ENCODE assay signal across 22 cellular contexts in the genomic region with DNA sequence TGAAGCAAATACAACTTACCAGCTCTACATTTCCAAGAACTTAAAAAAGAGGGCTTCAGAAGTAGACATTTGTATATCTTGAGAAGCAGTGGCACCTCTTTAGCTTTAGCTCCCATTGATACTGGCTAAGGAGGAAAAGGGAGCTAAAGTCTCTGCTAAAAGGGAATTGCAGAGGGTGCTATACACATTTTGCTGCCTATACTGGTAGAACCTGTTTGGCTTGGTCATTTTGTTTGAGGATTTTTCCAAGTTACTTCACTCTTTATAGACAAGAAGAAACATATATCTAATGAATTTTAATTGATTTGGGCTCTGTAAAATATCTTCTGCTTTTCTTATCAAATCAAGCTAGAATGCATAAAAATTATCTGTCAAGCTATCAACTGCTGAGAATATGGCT. TPM values are rescaled to one million over a fixed set of nuclear protein-coding genes. Genes with fewer than 3 reads are reported as not detected.
DNase-seq lines count a peak whose midpoint lies in the region; ATAC-seq and TF ChIP-seq lines count a peak whose summit lies in the region.
"Had no signal": no experiment of that assay in that cellular context is flagged by ENCODE, and none has a peak within 500 bp of the region (broad histone marks: within the 10 kb centered on the region; RNA-seq: fewer than 3 reads in every experiment).

No MANE protein-coding gene starts in this region.

- H3K4me2 ChIP-seq in PC-3 (ENCODE audit: low read length) (peak overlapping the region; percentile 19), GM23338 (no peak overlapping the region)

- DNase-seq in HPDE6-E6E7 (ENCODE audit: extremely low spot score) (peak; percentile 21), PC-3 (peak; percentile 56), mesothelial cell of epicardium (ENCODE audit: low spot score in 2 of 2, unreplicated experiment in 2 of 2) (no peak), GM23338 (ENCODE audit: low spot score) (no peak), GM19240 (ENCODE audit: insufficient read length, low spot score) (no peak)
- no peak for DNase-seq in activated CD8-positive, alpha-beta T cell treated with anti-CD3 and anti-CD28 coated beads, Interleukin-2, amount 10 ng/mL, durations not matched to agents 7 days and 5 days
- DNase-seq: BE2C, DMS79 treated with DMSO at 0.1 percent for 48 hours, Kasumi-1, MG63, NCI-H1048, NCI-H1417 treated with DMSO at 0.1 percent for 48 hours, NCI-H187, NCI-H2107, NCI-H2227 treated with DMSO at 0.1 percent for 48 hours, NCI-H510A treated with DMSO at 0.1 percent for 48 hours, NCI-H82 had no signal

- CTCF ChIA-PET in PC-3 (lab: Charles Lee): no interaction called here
- CTCF ChIA-PET in activated CD8-positive, alpha-beta T cell treated with anti-CD3 and anti-CD28 coated beads, Interleukin-2, amount 10 ng/mL, durations not matched to agents 7 days and 5 days (lab: Charles Lee): interaction anchor here (0.8 to 1.3 kb wide), 2 partner anchors 12 to 16 kb away, joined by 3 read pairs; no protein-coding TSS in a partner anchor

- H3K27ac Mint-ChIP-seq in mesothelial cell of epicardium (peak overlapping the region; percentile 18), GM23338 (no peak overlapping the region)
- no peak overlapping the region for H3K27ac Mint-ChIP-seq in activated CD8-positive, alpha-beta T cell treated with anti-CD3 and anti-CD28 coated beads, Interleukin-2, amount 10 ng/mL, durations not matched to agents 7 days and 5 days

- ATAC-seq in PC-3 (no peak), esophagus mucosa (peak; percentile 81), GM23338 (no peak), HG02588 (IDR thresholded peaks at IDR 0.05; ENCODE audit: unreplicated experiment) (no peak)
- ATAC-seq in activated CD8-positive, alpha-beta T cell treated with anti-CD3 and anti-CD28 coated beads, Interleukin-2, amount 10 ng/mL, durations not matched to agents 7 days and 5 days: no peak
- ATAC-seq: HCT116, Right ventricle myocardium inferior had no signal

- no peaks in the 10 kb centered on the region for H3K27me3 Mint-ChIP-seq in mesothelial cell of epicardium (ENCODE audit: low read depth)
- no peaks in the 10 kb centered on the region for H3K27me3 Mint-ChIP-seq in activated CD8-positive, alpha-beta T cell treated with anti-CD3 and anti-CD28 coated beads, Interleukin-2, amount 10 ng/mL, durations not matched to agents 7 days and 5 days (ENCODE audit: low read depth)
- H3K27me3 Mint-ChIP-seq in GM23338 (ENCODE audit: insufficient read depth, low read depth, poor library complexity): no peaks in the 10 kb centered on the region

- no peaks in the 10 kb centered on the region; the same call in 1 of the 2 replicates for H4K20me1 ChIP-seq in PC-3 (ENCODE audit: low read length)
- no peaks in the 10 kb centered on the region for H4K20me1 ChIP-seq in GM23338 (replicated peaks; ENCODE audit: insufficient read depth)

- no peak overlapping the region for H3K9ac ChIP-seq in PC-3 (ENCODE audit: low read length)

- peaks cover 46% of the 10 kb centered on the region for H3K4me1 ChIP-seq in PC-3 (ENCODE audit: insufficient read depth, low read length)
- H3K4me1 ChIP-seq in GM23338 (ENCODE audit: insufficient read depth): peaks cover 14% of the 10 kb centered on the region
- H3K4me1 ChIP-seq: BE2C, SJSA1 had no signal

- intact Hi-C loops in PC-3 (cut with micrococcal nuclease): no loop called here

- H3K27me3 ChIP-seq in PC-3 (ENCODE audit: low read length): no peaks in the 10 kb centered on the region
- H3K27me3 ChIP-seq in GM23338 (ENCODE audit: insufficient read depth): no peaks in the 10 kb centered on the region
- H3K27me3 ChIP-seq: BE2C, MG63, SJSA1 had no signal

- H3K36me3 Mint-ChIP-seq in mesothelial cell of epicardium (peaks cover 47% of the 10 kb centered on the region), GM23338 (ENCODE audit: low read depth) (peaks cover 41% of the 10 kb centered on the region)
- peaks cover 17% of the 10 kb centered on the region for H3K36me3 Mint-ChIP-seq in activated CD8-positive, alpha-beta T cell treated with anti-CD3 and anti-CD28 coated beads, Interleukin-2, amount 10 ng/mL, durations not matched to agents 7 days and 5 days (ENCODE audit: low read depth)

- H3K4me3 Mint-ChIP-seq in mesothelial cell of epicardium (no peak overlapping the region), GM23338 (no peak overlapping the region)
- no peak overlapping the region for H3K4me3 Mint-ChIP-seq in activated CD8-positive, alpha-beta T cell treated with anti-CD3 and anti-CD28 coated beads, Interleukin-2, amount 10 ng/mL, durations not matched to agents 7 days and 5 days

- peaks cover 42% of the 10 kb centered on the region for H3K9me3 Mint-ChIP-seq in mesothelial cell of epicardium
- peaks cover 46% of the 10 kb centered on the region for H3K9me3 Mint-ChIP-seq in activated CD8-positive, alpha-beta T cell treated with anti-CD3 and anti-CD28 coated beads, Interleukin-2, amount 10 ng/mL, durations not matched to agents 7 days and 5 days (ENCODE audit: insufficient read depth)
- H3K9me3 Mint-ChIP-seq in GM23338: peaks cover 27% of the 10 kb centered on the region

- no peaks in the 10 kb centered on the region for H3F3A ChIP-seq in PC-3 (ENCODE audit: low read length, unreplicated experiment)
- H3F3A ChIP-seq in GM23338 (replicated peaks; ENCODE audit: low read depth): no peaks in the 10 kb centered on the region

- TF ChIP-seq CTCF in PC-3 (conservative IDR thresholded peaks at IDR 0.05; ENCODE audit: low read depth, low read length) (no peak), mesothelial cell of epicardium (IDR thresholded peaks at IDR 0.05; ENCODE audit: unreplicated experiment) (no peak), GM23338 (conservative IDR thresholded peaks at IDR 0.05; ENCODE audit: low read depth in 2 of 2) (no peak)

- POLR2A ChIA-PET in PC-3 (lab: Charles Lee; ENCODE audit: unreplicated experiment): interaction anchor here (0.6 kb wide), 1 partner anchor 12 kb away, joined by 3 read pairs; no protein-coding TSS in a partner anchor
- POLR2A ChIA-PET in activated CD8-positive, alpha-beta T cell treated with anti-CD3 and anti-CD28 coated beads, Interleukin-2, amount 10 ng/mL, durations not matched to agents 7 days and 5 days (lab: Charles Lee): no interaction called here

- H3K36me3 ChIP-seq in PC-3 (ENCODE audit: low read depth, low read length): peaks cover 15% of the 10 kb centered on the region; the same call in 1 of the 2 replicates
- H3K36me3 ChIP-seq in GM23338 (ENCODE audit: insufficient read depth): no peaks in the 10 kb centered on the region
- H3K36me3 ChIP-seq: BE2C, MG63 had no signal

- H3K27ac ChIP-seq in PC-3 (ENCODE audit: low read length) (no peak overlapping the region), GM23338 (ENCODE audit: low read depth) (no peak overlapping the region)
- H3K27ac ChIP-seq: SJSA1 had no signal

- H3K79me2 ChIP-seq in PC-3 (ENCODE audit: low read length): peaks cover 56% of the 10 kb centered on the region
- H3K79me2 ChIP-seq in GM23338 (replicated peaks; ENCODE audit: insufficient read depth): peaks cover 99% of the 10 kb centered on the region

- BruUV-seq in PC-3 (replicated peaks; lab: Mats Ljungman, UMichigan): no TSS peak

- H3K9me2 ChIP-seq in PC-3 (replicated peaks; ENCODE audit: low read length): no peaks in the 10 kb centered on the region
- H3K9me2 ChIP-seq in GM23338 (ENCODE audit: insufficient read depth): no peaks in the 10 kb centered on the region

- H3K4me3 ChIP-seq in PC-3 (ENCODE audit: low read length): no peak overlapping the region
- no peak overlapping the region for H3K4me3 ChIP-seq in GM23338
- H3K4me3 ChIP-seq: MG63, SJSA1 had no signal

- H2AFZ ChIP-seq in PC-3 (ENCODE audit: low read length): no peak overlapping the region
- H2AFZ ChIP-seq in GM23338: no peak overlapping the region

- H3K4me1 Mint-ChIP-seq in mesothelial cell of epicardium (peaks cover 23% of the 10 kb centered on the region), GM23338 (peaks cover 18% of the 10 kb centered on the region)
- peaks cover 3% of the 10 kb centered on the region for H3K4me1 Mint-ChIP-seq in activated CD8-positive, alpha-beta T cell treated with anti-CD3 and anti-CD28 coated beads, Interleukin-2, amount 10 ng/mL, durations not matched to agents 7 days and 5 days (ENCODE audit: low read depth)

- no peaks in the 10 kb centered on the region for H3K9me3 ChIP-seq in PC-3 (ENCODE audit: low read length)
- H3K9me3 ChIP-seq: BE2C, MG63 had no signal

RNA-seq across cellular contexts. Expression of a gene that starts 11.8 kb away (rescaled TPM):
- total RNA-seq in PC-3 (2014; rRNA removed): 24.5 and 28.0 TPM in 2 replicates
- 37.5 TPM for total RNA-seq in esophagus mucosa
- total RNA-seq in mesothelial cell of epicardium: 76.1 to 81.5 TPM (median 78.5 TPM) in 3 replicates
- total RNA-seq in activated CD8-positive, alpha-beta T cell treated with anti-CD3 and anti-CD28 coated beads, Interleukin-2, amount 10 ng/mL, durations not matched to agents 7 days and 5 days: 10 to 100 TPM; 20.5 to 20.8 TPM
- 79.1 and 85.8 TPM in 2 replicates for total RNA-seq in GM23338 (2014; rRNA removed; shearing (Covaris generic))
- polyA plus RNA-seq in GM23338 (2016; fragmentation: Nextera tagmentation; extraction: Ambion mirVana): 72.0 and 76.6 TPM in 2 replicates

Comparison
In these comparisons a context has a peak if more than half of its experiments do, and no peak if none do; other contexts are left out.
1. DNase-seq: peak in HPDE6-E6E7 (single experiment) and PC-3 (single experiment); none in mesothelial cell of epicardium (0 of 2), activated CD8-positive, alpha-beta T cell treated with anti-CD3 and anti-CD28 coated beads, Interleukin-2, amount 10 ng/mL, durations not matched to agents 7 days and 5 days (single experiment), GM23338 (single experiment) and GM19240 (single experiment).